8 cellular contexts compared by ENCODE assay signal in genomic region chr11:65112226-65112550, GRCh38. TPM values are rescaled to one million over a fixed set of nuclear protein-coding genes. Genes with fewer than 3 reads are reported as not detected.
A peak's percentile ranks its signal among the peaks of the same experiment; 100 is the strongest.
DNase-seq lines count a peak whose midpoint lies in the region; TF ChIP-seq lines count a peak whose summit lies in the region.

No MANE protein-coding gene starts in this region.

- DNase-seq in GM06990 (ENCODE audit: extremely low read depth, insufficient read length) (no peak), Peyer's patch (peak in 1 of 3 donors; percentile 56), esophagus squamous epithelium (lab: John Stamatoyannopoulos, UW) (no peak), progenitor cell of endocrine pancreas (ENCODE audit: low spot score, unreplicated experiment) (no peak), kidney tubule cell (ENCODE audit: low spot score) (no peak), SK-N-DZ (ENCODE audit: low spot score) (no peak), NCI-H774 (lab: John Stamatoyannopoulos, UW) (no peak)
- no peak for DNase-seq in stimulated activated CD4-positive, alpha-beta T cell treated with anti-CD3 and anti-CD28 coated beads, Interleukin-4, amount 100 ng/mL, for 4 hours

- no peaks in the 10 kb centered on the region for H3K27me3 Mint-ChIP-seq in progenitor cell of endocrine pancreas

- peak overlapping the region; percentile 95 for H3K4me3 Mint-ChIP-seq in progenitor cell of endocrine pancreas (ENCODE audit: low read depth)

- H3K27me3 ChIP-seq in GM06990 (replicated peaks; ENCODE audit: control insufficient read depth, insufficient read depth, low read length): no peaks in the 10 kb centered on the region
- no peaks in the 10 kb centered on the region for H3K27me3 ChIP-seq in Peyer's patch
- H3K27me3 ChIP-seq in esophagus squamous epithelium: no peaks in the 10 kb centered on the region

- peak overlapping the region; percentile 95 for H3K27ac Mint-ChIP-seq in progenitor cell of endocrine pancreas

- TF ChIP-seq CTCF in GM06990 (IDR thresholded peaks at IDR 0.05; ENCODE audit: insufficient read depth, low read length, poor library complexity, severe bottlenecking): no peak
- no peak for TF ChIP-seq CTCF in Peyer's patch (IDR thresholded peaks at IDR 0.05)
- no peak for TF ChIP-seq CTCF in esophagus squamous epithelium (IDR thresholded peaks at IDR 0.05)
- no peak for TF ChIP-seq CTCF in progenitor cell of endocrine pancreas (IDR thresholded peaks at IDR 0.05; ENCODE audit: unreplicated experiment)

- H3K27ac ChIP-seq in Peyer's patch (peak overlapping the region; percentile 67 to 82 (median 73)), esophagus squamous epithelium (peak overlapping the region; percentile 54 to 85 (median 74))

- WGBS in esophagus squamous epithelium, 2 donors: 0 to 1% methylated on average over 2 to 20 of the region's 28 CpGs

- intact Hi-C loops in esophagus squamous epithelium (cut with DNase I): no loop called here

- H3K9me3 Mint-ChIP-seq in progenitor cell of endocrine pancreas (ENCODE audit: low read depth): no peaks in the 10 kb centered on the region

- H3K4me3 ChIP-seq in GM06990 (replicated peaks; ENCODE audit: low read depth, low read length) (peak overlapping the region; percentile 67), Peyer's patch (peak overlapping the region; percentile 37 to 68 (median 58)), esophagus squamous epithelium (peak overlapping the region; percentile 49 to 70 (median 60))

- H3K4me1 ChIP-seq in Peyer's patch (peaks cover 11 to 48% (median 30%) of the 10 kb centered on the region in 4 donors), esophagus squamous epithelium (peaks cover 54 to 87% (median 58%) of the 10 kb centered on the region in 3 donors)

- peaks cover 12% of the 10 kb centered on the region for H3K36me3 ChIP-seq in GM06990 (ENCODE audit: control insufficient read depth, insufficient read depth, low read length)
- peaks cover 0 to 23% (median 0%) of the 10 kb centered on the region in 3 donors for H3K36me3 ChIP-seq in Peyer's patch
- H3K36me3 ChIP-seq in esophagus squamous epithelium: peaks cover 13 to 41% (median 22%) of the 10 kb centered on the region in 3 donors

- TF ChIP-seq POLR2A in Peyer's patch (IDR thresholded peaks at IDR 0.05): no peak
- no peak for TF ChIP-seq POLR2A in esophagus squamous epithelium (IDR thresholded peaks at IDR 0.05)

- no peaks in the 10 kb centered on the region for H3K9me3 ChIP-seq in Peyer's patch
- no peaks in the 10 kb centered on the region for H3K9me3 ChIP-seq in esophagus squamous epithelium

- peaks cover 9% of the 10 kb centered on the region for H3K4me1 Mint-ChIP-seq in progenitor cell of endocrine pancreas (ENCODE audit: low read depth)

- H3K36me3 Mint-ChIP-seq in progenitor cell of endocrine pancreas (ENCODE audit: insufficient read depth): peaks cover 1% of the 10 kb centered on the region

RNA-seq across cellular contexts. Expression of gene TM7SF2, which starts 0.5 kb away (rescaled TPM):
- total RNA-seq in Peyer's patch (10 to 100 TPM; 19.8 to 78.1 (median 58.5) TPM), esophagus squamous epithelium (10 to 100 TPM; 36.4 to 96.5 (median 74.7) TPM), progenitor cell of endocrine pancreas (123 and 124 TPM in 2 replicates)
- 34.3 and 35.1 TPM in 2 replicates for polyA plus RNA-seq in SK-N-DZ (2014; cell fraction: cytosol; rRNA removed)
- 130 and 162 TPM in 2 replicates for polyA plus RNA-seq in SK-N-DZ (2014; cell fraction: nucleus; rRNA removed)

RNA-seq across cellular contexts. Expression of gene ZNHIT2, which starts 5.3 kb away (rescaled TPM):
- 10 to 100 TPM in 3 of 4 donors, 1 to 10 TPM in 1; 8.7 to 20.6 (median 13.8) TPM for total RNA-seq in Peyer's patch
- 10 to 100 TPM; 12.4 to 17.0 (median 16.5) TPM for total RNA-seq in esophagus squamous epithelium
- total RNA-seq in progenitor cell of endocrine pancreas: 10.5 and 11.8 TPM in 2 replicates
- polyA plus RNA-seq in SK-N-DZ (2014; cell fraction: cytosol; rRNA removed): 10.6 and 11.0 TPM in 2 replicates
- polyA plus RNA-seq in SK-N-DZ (2014; cell fraction: nucleus; rRNA removed): 8.1 and 8.6 TPM in 2 replicates

RNA-seq across cellular contexts. Expression of gene FAU, which starts 9.7 kb away (rescaled TPM):
- 100 to 1,000 TPM; 412 to 714 (median 579) TPM for total RNA-seq in Peyer's patch
- 100 to 1,000 TPM; 436 to 777 (median 528) TPM for total RNA-seq in esophagus squamous epithelium
- 607 and 611 TPM in 2 replicates for total RNA-seq in progenitor cell of endocrine pancreas
- 666 and 692 TPM in 2 replicates for polyA plus RNA-seq in SK-N-DZ (2014; cell fraction: cytosol; rRNA removed)
- polyA plus RNA-seq in SK-N-DZ (2014; cell fraction: nucleus; rRNA removed): 399 and 571 TPM in 2 replicates

RNA-seq across cellular contexts. Expression of gene MRPL49, which starts 9.9 kb away (rescaled TPM):
- 10 to 100 TPM; 36.2 to 50.3 (median 45.7) TPM for total RNA-seq in Peyer's patch
- 10 to 100 TPM; 68.1 to 76.2 (median 72.0) TPM for total RNA-seq in esophagus squamous epithelium
- total RNA-seq in progenitor cell of endocrine pancreas: 38.8 and 39.6 TPM in 2 replicates
- 114 and 117 TPM in 2 replicates for polyA plus RNA-seq in SK-N-DZ (2014; cell fraction: cytosol; rRNA removed)
- polyA plus RNA-seq in SK-N-DZ (2014; cell fraction: nucleus; rRNA removed): 41.2 and 44.6 TPM in 2 replicates

RNA-seq across cellular contexts. Expression of gene VPS51, which starts 16.2 kb away (rescaled TPM):
- total RNA-seq in Peyer's patch (100 to 1,000 TPM; 280 to 636 (median 416) TPM), esophagus squamous epithelium (100 to 1,000 TPM; 204 to 298 (median 224) TPM), progenitor cell of endocrine pancreas (112 and 123 TPM in 2 replicates)
- polyA plus RNA-seq in SK-N-DZ (2014; cell fraction: cytosol; rRNA removed): 159 and 188 TPM in 2 replicates
- polyA plus RNA-seq in SK-N-DZ (2014; cell fraction: nucleus; rRNA removed): 294 and 409 TPM in 2 replicates
